Comparison of ENCODE assay signal across 13 cellular contexts in the genomic region with DNA sequence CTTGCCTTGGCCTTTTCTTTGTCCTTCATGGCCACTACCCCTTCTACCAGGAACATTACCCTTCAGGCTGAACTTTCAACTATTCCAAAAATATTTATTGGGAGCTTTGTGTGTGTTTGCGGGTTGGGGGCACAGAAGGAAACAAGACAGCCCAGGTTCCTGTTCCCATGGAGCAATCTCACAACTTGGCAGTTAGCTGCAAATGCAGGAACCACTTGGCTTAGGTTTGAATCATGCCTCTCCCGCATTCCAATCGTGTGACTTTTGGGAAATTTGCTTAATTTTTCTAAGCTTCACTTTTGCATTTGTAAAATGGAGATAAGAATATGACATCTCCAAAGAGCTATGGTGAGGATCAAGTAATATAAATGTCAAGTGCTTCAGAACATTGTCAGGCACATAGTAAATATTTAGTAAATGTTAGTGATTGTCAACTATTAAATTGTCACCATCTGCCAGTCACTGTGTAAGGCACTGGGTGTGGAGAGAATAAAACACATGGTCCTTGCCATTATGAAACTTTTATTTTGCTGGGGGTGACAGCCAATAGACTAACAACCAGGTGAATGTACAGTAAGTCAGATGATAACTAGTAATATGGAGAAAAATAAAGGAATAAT.
DNase-seq lines count a peak whose midpoint lies in the region; ATAC-seq, FAIRE-seq and TF ChIP-seq lines count a peak whose summit lies in the region.
"Had no signal": no experiment of that assay in that cellular context is flagged by ENCODE, and none has a peak within 500 bp of the region (broad histone marks: within the 10 kb centered on the region; RNA-seq: fewer than 3 reads in every experiment).

No MANE protein-coding gene starts in this region.

- WGBS in GM23248 (ENCODE audit: low coverage in 1 of 2, low lambda C conversion rate in 2 of 2, missing lambda C conversion rate in 2 of 2), 2 experiments: 0 to 1% methylated on average over 3 of the region's 3 CpGs
- WGBS in gastroesophageal sphincter (ENCODE audit: low coverage in 1 of 2), 2 donors: 53% methylated on average over 2 of the region's 3 CpGs; no CpG with 5 or more reads in 1 of the 2 donors

- no peaks in the 10 kb centered on the region for H3K9me2 ChIP-seq in GM23248 (ENCODE audit: insufficient read depth)

- peak; percentile 94 for DNase-seq in GM23248
- DNase-seq in astrocyte of the cerebellum (ENCODE audit: low read depth): peak; percentile 63
- peak; percentile 50 for DNase-seq in stromal cell of bone marrow (ENCODE audit: low read depth)
- DNase-seq in activated CD4-positive, CD25-positive, alpha-beta regulatory T cell treated with anti-CD3 and anti-CD28 coated beads, Interleukin-2, amount 50 U/mL, for 72 hours: no peak
- no peak for DNase-seq in DMS53 (lab: John Stamatoyannopoulos, UW)
- no peak for DNase-seq in frontal cortex (ENCODE audit: low spot score in 2 of 2)
- DNase-seq: activated CD4-positive, alpha-beta T cell treated with anti-CD3 and anti-CD28 coated beads, Interleukin-2, amount 10 ng/mL, durations not matched to agents 7 days and 5 days; activated T-cell treated with anti-CD3 and anti-CD28 coated beads, Interleukin-2, amount 50 U/mL, for 72 hours; NCI-H187; substantia nigra had no signal

- TF ChIP-seq EP300 in gastroesophageal sphincter (IDR thresholded peaks at IDR 0.05): no peak

- in situ Hi-C loops in GM23248 (cut with MboI) (loop anchor here (25.0 kb wide), 1 partner anchor 676 kb away; no protein-coding TSS in a partner anchor), astrocyte of the cerebellum (cut with HindIII; ENCODE audit: low sequenced_read_pairs) (no loop called here)

- H3K4me1 ChIP-seq in GM23248 (ENCODE audit: insufficient read depth): peaks cover 40% of the 10 kb centered on the region
- H3K4me1 ChIP-seq in gastroesophageal sphincter: no peaks in the 10 kb centered on the region

- TF ChIP-seq CTCF in astrocyte of the cerebellum (IDR thresholded peaks at IDR 0.05; ENCODE audit: low read depth, low read length, missing control alignments) (no peak), gastroesophageal sphincter (IDR thresholded peaks at IDR 0.05) (no peak)

- H4K20me1 ChIP-seq in GM23248 (ENCODE audit: insufficient read depth): no peaks in the 10 kb centered on the region

- H3K27ac ChIP-seq in GM23248 (peak overlapping the region; percentile 99), gastroesophageal sphincter (peak overlapping the region in 2 of 4 donors; percentile 31 to 43)

- peak overlapping the region; percentile 72 for H3K4me2 ChIP-seq in GM23248 (ENCODE audit: unreplicated experiment)

- H3K9ac ChIP-seq in GM23248: peak overlapping the region; percentile 83

- ATAC-seq in gastroesophageal sphincter (peak; percentile 31), GM21367 (IDR thresholded peaks at IDR 0.05; ENCODE audit: unreplicated experiment) (no peak)
- ATAC-seq: activated T-cell treated with anti-CD3 and anti-CD28 coated beads, Interleukin-2, amount 50 U/mL, for 72 hours; K562 had no signal

- H3K27me3 ChIP-seq in GM23248 (replicated peaks; ENCODE audit: insufficient read depth) (no peaks in the 10 kb centered on the region), gastroesophageal sphincter (no peaks in the 10 kb centered on the region)

- no peak for FAIRE-seq in frontal cortex (lab: Jason Lieb, UNC)
- FAIRE-seq: K562 had no signal

- no peaks in the 10 kb centered on the region for H3K79me2 ChIP-seq in GM23248 (ENCODE audit: insufficient read depth)

- H3K9me3 ChIP-seq in GM23248 (ENCODE audit: low read depth) (no peaks in the 10 kb centered on the region), gastroesophageal sphincter (peaks cover 0 to 10% (median 0%) of the 10 kb centered on the region in 3 donors)

- no peak for TF ChIP-seq POLR2A in gastroesophageal sphincter (IDR thresholded peaks at IDR 0.05)

- no peaks in the 10 kb centered on the region for H3K36me3 ChIP-seq in GM23248 (ENCODE audit: low read depth)
- H3K36me3 ChIP-seq in gastroesophageal sphincter: no peaks in the 10 kb centered on the region

- H3F3A ChIP-seq in GM23248 (ENCODE audit: insufficient read depth): peaks cover 35% of the 10 kb centered on the region

- H3K4me3 ChIP-seq in GM23248: peak overlapping the region; percentile 54
- H3K4me3 ChIP-seq in astrocyte of the cerebellum (ENCODE audit: low read depth, low read length): no peak overlapping the region
- H3K4me3 ChIP-seq in gastroesophageal sphincter: no peak overlapping the region
- H3K4me3 ChIP-seq: K562 had no signal

- H2AFZ ChIP-seq in GM23248: peak overlapping the region; percentile 10; the same call in 1 of the 2 replicates

Comparison
In these comparisons a context has a peak if more than half of its experiments do, and no peak if none do; other contexts are left out.
1. DNase-seq: peak in GM23248 (single experiment), astrocyte of the cerebellum (single experiment) and stromal cell of bone marrow (single experiment); none in activated CD4-positive, CD25-positive, alpha-beta regulatory T cell treated with anti-CD3 and anti-CD28 coated beads, Interleukin-2, amount 50 U/mL, for 72 hours (single experiment), DMS53 (single experiment) and frontal cortex (0 of 2).